ENCODE assay signal across 1 cellular context in genomic region chr18:54247488-54248175, GRCh38.
TF ChIP-seq lines count a peak whose summit lies in the region.

No MANE protein-coding gene starts in this region.

TF ChIP-seq in GM23338, 12 proteins besides CTCF, POLR2A, EP300 and RAD21 (continued from another document):
- TF ChIP-seq REST (IDR thresholded peaks at IDR 0.05; ENCODE audit: unreplicated experiment) (no peak), JUNB (IDR thresholded peaks at IDR 0.05; ENCODE audit: unreplicated experiment) (no peak), ZNF114 (CRISPR knock-in tag; IDR thresholded peaks at IDR 0.05) (no peak), EZH2phosphoT487 (IDR thresholded peaks at IDR 0.05; ENCODE audit: unreplicated experiment) (no peak), CREB1 (CRISPR knock-in tag; IDR thresholded peaks at IDR 0.05; ENCODE audit: low read depth) (no peak), ETS1 (IDR thresholded peaks at IDR 0.05) (no peak), ZNF331 (CRISPR knock-in tag; IDR thresholded peaks at IDR 0.05; ENCODE audit: low read depth) (no peak), EZH2 (IDR thresholded peaks at IDR 0.05; ENCODE audit: low read depth, unreplicated experiment) (no peak), NANOG (IDR thresholded peaks at IDR 0.05; ENCODE audit: borderline replicate concordance) (no peak), POLR2AphosphoS5 (IDR thresholded peaks at IDR 0.05; ENCODE audit: low read depth) (no peak)
